ENCODE assay signal across 1 cellular context in genomic region chr10:3524086-3524960, GRCh38.
TF ChIP-seq lines count a peak whose summit lies in the region.

No MANE protein-coding gene starts in this region.

TF ChIP-seq in HEK293, 187 proteins besides CTCF, POLR2A, EP300 and RAD21 (continued from another document):
- TF ChIP-seq ZNF350 (tag by site-specific recombination; IDR thresholded peaks at IDR 0.05) = no peak
- no peak for TF ChIP-seq KLF16 (tag by site-specific recombination; IDR thresholded peaks at IDR 0.05)
- TF ChIP-seq KLF17 (tag by site-specific recombination; IDR thresholded peaks at IDR 0.05) = no peak
- no peak for TF ChIP-seq ZNF76 (tag by site-specific recombination; IDR thresholded peaks at IDR 0.05; ENCODE audit: borderline replicate concordance, low read depth)
- TF ChIP-seq WT1 (tag by site-specific recombination; IDR thresholded peaks at IDR 0.05) = peak; percentile 50; the same call in 1 of the 2 replicates
- TF ChIP-seq EGR2 (tag by site-specific recombination; IDR thresholded peaks at IDR 0.05; ENCODE audit: low read depth) = no peak
- no peak for TF ChIP-seq ZBTB10 (tag by site-specific recombination; IDR thresholded peaks at IDR 0.05)
- no peak for TF ChIP-seq ZNF16 (tag by site-specific recombination; IDR thresholded peaks at IDR 0.05; ENCODE audit: low read depth)
- no peak for TF ChIP-seq ZNF530 (tag by site-specific recombination; IDR thresholded peaks at IDR 0.05; ENCODE audit: low read depth)
- TF ChIP-seq GFI1B (tag by site-specific recombination; IDR thresholded peaks at IDR 0.05) = 0 out of 2 replicates have a peak, but pooled peaks have one; percentile 24
- TF ChIP-seq ZNF354C (tag by site-specific recombination; IDR thresholded peaks at IDR 0.05; ENCODE audit: borderline replicate concordance, low read depth) = no peak
- TF ChIP-seq YY1 (tag by site-specific recombination; IDR thresholded peaks at IDR 0.05) = no peak
